In the genomic region with DNA sequence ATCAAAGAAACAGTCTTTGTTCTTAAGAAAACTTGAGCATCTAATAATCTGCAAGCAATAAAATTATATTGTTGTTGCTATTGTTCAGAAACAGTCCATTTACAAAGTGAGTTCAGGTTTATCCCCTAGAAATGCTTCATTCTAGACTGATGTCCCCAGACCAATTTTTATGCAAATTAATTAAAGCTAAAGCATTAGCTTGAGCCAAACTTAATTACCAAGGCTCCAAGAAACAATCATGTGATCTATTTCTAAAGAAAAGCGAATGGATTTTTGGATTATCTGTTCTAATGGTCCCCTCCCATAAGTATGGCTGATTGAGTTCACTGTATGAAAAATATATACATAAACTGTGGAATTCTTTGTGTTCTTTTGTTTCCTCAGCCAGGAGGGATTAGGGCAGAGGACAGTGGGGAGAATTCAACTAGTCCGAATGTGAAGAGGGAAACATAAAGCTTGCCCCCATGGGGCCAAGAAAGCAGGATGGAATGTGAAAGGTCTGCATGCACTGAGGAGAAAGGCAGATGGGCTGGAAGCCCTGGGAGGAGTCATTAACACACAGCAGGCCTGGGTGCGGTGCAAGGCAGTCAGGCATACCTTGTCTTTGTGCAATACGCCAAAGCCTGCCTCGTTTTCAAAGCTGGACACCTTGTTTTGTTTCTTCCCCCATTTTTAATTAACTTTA, we compare ENCODE assay signal across 21 cellular contexts.
DNase-seq lines count a peak whose midpoint lies in the region; ATAC-seq and TF ChIP-seq lines count a peak whose summit lies in the region.
"Had no signal": no experiment of that assay in that cellular context is flagged by ENCODE, and none has a peak within 500 bp of the region (broad histone marks: within the 10 kb centered on the region; RNA-seq: fewer than 3 reads in every experiment).

No MANE protein-coding gene starts in this region.

- peaks cover 21% of the 10 kb centered on the region for H3K9me3 ChIP-seq in iPS-20b (ENCODE audit: insufficient read depth, low read depth, low read length)
- H3K9me3 ChIP-seq: testis had no signal

- peak overlapping the region; percentile 52; the same call in 1 of the 2 replicates for H3K9ac ChIP-seq in iPS-20b (ENCODE audit: low read depth, low read length)
- H3K9ac ChIP-seq: BLaER1 had no signal

- H3K4me1 ChIP-seq in iPS-20b (ENCODE audit: insufficient read depth, low read length): peaks cover 46% of the 10 kb centered on the region
- H3K4me1 ChIP-seq: BLaER1, testis had no signal

- H3K27ac Mint-ChIP-seq in WTC11: peak overlapping the region; percentile 88
- H3K27ac Mint-ChIP-seq in stimulated activated naive CD8-positive, alpha-beta T cell treated with anti-CD3 and anti-CD28 coated beads, Interleukin-15, amount 100 ng/mL, for 72 hours: no peak overlapping the region
- H3K27ac Mint-ChIP-seq: activated T-helper 2 cell treated with anti-CD3 and anti-CD28 coated beads, Interferon-gamma antibody, Interleukin-2, Interleukin-4, amounts not matched to agents 10 μg/mL and 5 μg/mL and 100 μg/mL, durations not matched to agents 14 hours and 24 hours and 36 hours had no signal

- CTCF ChIA-PET in WTC11 (lab: Charles Lee): interaction anchor here (1.0 kb wide), 2 partner anchors 29 to 32 kb away, joined by 3 read pairs; no protein-coding TSS in a partner anchor

- peak; percentile 99 for ATAC-seq in WTC11
- no peak for ATAC-seq in stimulated activated naive CD8-positive, alpha-beta T cell treated with anti-CD3 and anti-CD28 coated beads, Interleukin-15, amount 100 ng/mL, for 72 hours
- ATAC-seq in GM18520 (IDR thresholded peaks at IDR 0.05; ENCODE audit: unreplicated experiment): no peak
- ATAC-seq: esophagus mucosa, Panc1 had no signal

- peak overlapping the region; percentile 29 for H3K4me3 Mint-ChIP-seq in WTC11
- H3K4me3 Mint-ChIP-seq in stimulated activated naive CD8-positive, alpha-beta T cell treated with anti-CD3 and anti-CD28 coated beads, Interleukin-15, amount 100 ng/mL, for 72 hours: no peak overlapping the region

- H3K27me3 ChIP-seq in iPS-20b (ENCODE audit: insufficient read depth, low read length): no peaks in the 10 kb centered on the region
- H3K27me3 ChIP-seq: BLaER1, dorsolateral prefrontal cortex, testis had no signal

- DNase-seq in NCI-H345 (lab: John Stamatoyannopoulos, UW): peak; percentile 6
- DNase-seq in NCI-H345 treated with DMSO at 0.1 percent for 48 hours (lab: John Stamatoyannopoulos, UW; ENCODE audit: unreplicated experiment): no peak
- peak; percentile 69 for DNase-seq in WTC11 (ENCODE audit: low spot score)
- no peak for DNase-seq in stimulated activated naive CD8-positive, alpha-beta T cell treated with anti-CD3 and anti-CD28 coated beads, Interleukin-15, amount 100 ng/mL, for 72 hours
- no peak for DNase-seq in activated CD8-positive, alpha-beta memory T cell treated with anti-CD3 and anti-CD28 coated beads, Interleukin-2, amount 50 U/mL, for 48 hours
- no peak for DNase-seq in HCEC 1CT
- DNase-seq: DMS153, KBM-7, kidney glomerular epithelial cell, midbrain, NCI-H2081 treated with DMSO at 0.1 percent for 48 hours, T1000, testis had no signal

- H3K36me3 ChIP-seq in iPS-20b (ENCODE audit: insufficient read depth, low read depth, low read length): no peaks in the 10 kb centered on the region

- POLR2A ChIA-PET in WTC11 (lab: Charles Lee): interaction anchor here (0.7 kb wide), 1 partner anchor 380 kb away, joined by 3 read pairs; no protein-coding TSS in a partner anchor

- no peaks in the 10 kb centered on the region; the same call in 1 of the 2 replicates for H3K27me3 Mint-ChIP-seq in WTC11 (ENCODE audit: low read depth)
- no peaks in the 10 kb centered on the region for H3K27me3 Mint-ChIP-seq in stimulated activated naive CD8-positive, alpha-beta T cell treated with anti-CD3 and anti-CD28 coated beads, Interleukin-15, amount 100 ng/mL, for 72 hours

- peaks cover 32% of the 10 kb centered on the region for H3K36me3 Mint-ChIP-seq in WTC11

- TF ChIP-seq CTCF in WTC11 (IDR thresholded peaks at IDR 0.05): no peak

- peaks cover 35% of the 10 kb centered on the region for H3K9me3 Mint-ChIP-seq in WTC11
- peaks cover 14 to 21% of the 10 kb centered on the region in 2 donors for H3K9me3 Mint-ChIP-seq in stimulated activated naive CD8-positive, alpha-beta T cell treated with anti-CD3 and anti-CD28 coated beads, Interleukin-15, amount 100 ng/mL, for 72 hours

- peaks cover 58% of the 10 kb centered on the region for H3K4me1 Mint-ChIP-seq in WTC11
- no peaks in the 10 kb centered on the region for H3K4me1 Mint-ChIP-seq in stimulated activated naive CD8-positive, alpha-beta T cell treated with anti-CD3 and anti-CD28 coated beads, Interleukin-15, amount 100 ng/mL, for 72 hours

- H3K27ac ChIP-seq in iPS-20b (ENCODE audit: low read length): peak overlapping the region; percentile 59
- H3K27ac ChIP-seq: BLaER1, dorsolateral prefrontal cortex, SK-N-MC, testis had no signal

- H3K4me3 ChIP-seq in iPS-20b (ENCODE audit: low read length): peak overlapping the region; percentile 15; the same call in 1 of the 2 replicates
- H3K4me3 ChIP-seq: BLaER1, dorsolateral prefrontal cortex, SK-N-MC, testis had no signal

TF ChIP-seq in WTC11, 78 proteins besides CTCF, POLR2A, EP300 and RAD21 (continues in another document):
- TF ChIP-seq, protein P1, sequence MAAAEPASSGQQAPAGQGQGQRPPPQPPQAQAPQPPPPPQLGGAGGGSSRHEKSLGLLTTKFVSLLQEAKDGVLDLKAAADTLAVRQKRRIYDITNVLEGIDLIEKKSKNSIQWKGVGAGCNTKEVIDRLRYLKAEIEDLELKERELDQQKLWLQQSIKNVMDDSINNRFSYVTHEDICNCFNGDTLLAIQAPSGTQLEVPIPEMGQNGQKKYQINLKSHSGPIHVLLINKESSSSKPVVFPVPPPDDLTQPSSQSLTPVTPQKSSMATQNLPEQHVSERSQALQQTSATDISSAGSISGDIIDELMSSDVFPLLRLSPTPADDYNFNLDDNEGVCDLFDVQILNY (CRISPR knock-in tag; IDR thresholded peaks at IDR 0.05): no peak
- TF ChIP-seq SMAD4 (CRISPR knock-in tag; IDR thresholded peaks at IDR 0.05) (no peak), EMX1 (CRISPR knock-in tag; IDR thresholded peaks at IDR 0.05) (no peak), NR2C2 (CRISPR knock-in tag; IDR thresholded peaks at IDR 0.05) (no peak), RELA (CRISPR knock-in tag; IDR thresholded peaks at IDR 0.05; ENCODE audit: borderline replicate concordance) (no peak)
- TF ChIP-seq, protein P2, sequence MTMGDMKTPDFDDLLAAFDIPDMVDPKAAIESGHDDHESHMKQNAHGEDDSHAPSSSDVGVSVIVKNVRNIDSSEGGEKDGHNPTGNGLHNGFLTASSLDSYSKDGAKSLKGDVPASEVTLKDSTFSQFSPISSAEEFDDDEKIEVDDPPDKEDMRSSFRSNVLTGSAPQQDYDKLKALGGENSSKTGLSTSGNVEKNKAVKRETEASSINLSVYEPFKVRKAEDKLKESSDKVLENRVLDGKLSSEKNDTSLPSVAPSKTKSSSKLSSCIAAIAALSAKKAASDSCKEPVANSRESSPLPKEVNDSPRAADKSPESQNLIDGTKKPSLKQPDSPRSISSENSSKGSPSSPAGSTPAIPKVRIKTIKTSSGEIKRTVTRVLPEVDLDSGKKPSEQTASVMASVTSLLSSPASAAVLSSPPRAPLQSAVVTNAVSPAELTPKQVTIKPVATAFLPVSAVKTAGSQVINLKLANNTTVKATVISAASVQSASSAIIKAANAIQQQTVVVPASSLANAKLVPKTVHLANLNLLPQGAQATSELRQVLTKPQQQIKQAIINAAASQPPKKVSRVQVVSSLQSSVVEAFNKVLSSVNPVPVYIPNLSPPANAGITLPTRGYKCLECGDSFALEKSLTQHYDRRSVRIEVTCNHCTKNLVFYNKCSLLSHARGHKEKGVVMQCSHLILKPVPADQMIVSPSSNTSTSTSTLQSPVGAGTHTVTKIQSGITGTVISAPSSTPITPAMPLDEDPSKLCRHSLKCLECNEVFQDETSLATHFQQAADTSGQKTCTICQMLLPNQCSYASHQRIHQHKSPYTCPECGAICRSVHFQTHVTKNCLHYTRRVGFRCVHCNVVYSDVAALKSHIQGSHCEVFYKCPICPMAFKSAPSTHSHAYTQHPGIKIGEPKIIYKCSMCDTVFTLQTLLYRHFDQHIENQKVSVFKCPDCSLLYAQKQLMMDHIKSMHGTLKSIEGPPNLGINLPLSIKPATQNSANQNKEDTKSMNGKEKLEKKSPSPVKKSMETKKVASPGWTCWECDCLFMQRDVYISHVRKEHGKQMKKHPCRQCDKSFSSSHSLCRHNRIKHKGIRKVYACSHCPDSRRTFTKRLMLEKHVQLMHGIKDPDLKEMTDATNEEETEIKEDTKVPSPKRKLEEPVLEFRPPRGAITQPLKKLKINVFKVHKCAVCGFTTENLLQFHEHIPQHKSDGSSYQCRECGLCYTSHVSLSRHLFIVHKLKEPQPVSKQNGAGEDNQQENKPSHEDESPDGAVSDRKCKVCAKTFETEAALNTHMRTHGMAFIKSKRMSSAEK (CRISPR knock-in tag; IDR thresholded peaks at IDR 0.05; ENCODE audit: borderline replicate concordance): peak; percentile 67; the same call in 1 of the 2 replicates
- TF ChIP-seq, protein P3, sequence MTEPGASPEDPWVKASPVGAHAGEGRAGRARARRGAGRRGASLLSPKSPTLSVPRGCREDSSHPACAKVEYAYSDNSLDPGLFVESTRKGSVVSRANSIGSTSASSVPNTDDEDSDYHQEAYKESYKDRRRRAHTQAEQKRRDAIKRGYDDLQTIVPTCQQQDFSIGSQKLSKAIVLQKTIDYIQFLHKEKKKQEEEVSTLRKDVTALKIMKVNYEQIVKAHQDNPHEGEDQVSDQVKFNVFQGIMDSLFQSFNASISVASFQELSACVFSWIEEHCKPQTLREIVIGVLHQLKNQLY (CRISPR knock-in tag; IDR thresholded peaks at IDR 0.05): no peak
- TF ChIP-seq, protein P4, sequence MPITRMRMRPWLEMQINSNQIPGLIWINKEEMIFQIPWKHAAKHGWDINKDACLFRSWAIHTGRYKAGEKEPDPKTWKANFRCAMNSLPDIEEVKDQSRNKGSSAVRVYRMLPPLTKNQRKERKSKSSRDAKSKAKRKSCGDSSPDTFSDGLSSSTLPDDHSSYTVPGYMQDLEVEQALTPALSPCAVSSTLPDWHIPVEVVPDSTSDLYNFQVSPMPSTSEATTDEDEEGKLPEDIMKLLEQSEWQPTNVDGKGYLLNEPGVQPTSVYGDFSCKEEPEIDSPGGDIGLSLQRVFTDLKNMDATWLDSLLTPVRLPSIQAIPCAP (CRISPR knock-in tag; IDR thresholded peaks at IDR 0.05): no peak

Comparison
In these comparisons a context has a peak if more than half of its experiments do, and no peak if none do; other contexts are left out.
1. DNase-seq: peak in NCI-H345 (single experiment) and WTC11 (single experiment); none in NCI-H345 treated with DMSO at 0.1 percent for 48 hours (single experiment), stimulated activated naive CD8-positive, alpha-beta T cell treated with anti-CD3 and anti-CD28 coated beads, Interleukin-15, amount 100 ng/mL, for 72 hours (0 of 2), activated CD8-positive, alpha-beta memory T cell treated with anti-CD3 and anti-CD28 coated beads, Interleukin-2, amount 50 U/mL, for 48 hours (single experiment) and HCEC 1CT (single experiment).